ENCODE assay signal across 18 cellular contexts in genomic region chr2:241268306-241268705, GRCh38. TPM values are rescaled to one million over a fixed set of nuclear protein-coding genes. Genes with fewer than 3 reads are reported as not detected.
DNase-seq lines count a peak whose midpoint lies in the region; ATAC-seq and TF ChIP-seq lines count a peak whose summit lies in the region.
"Had no signal": no experiment of that assay in that cellular context is flagged by ENCODE, and none has a peak within 500 bp of the region (broad histone marks: within the 10 kb centered on the region; RNA-seq: fewer than 3 reads in every experiment).

No MANE protein-coding gene starts in this region.

- H3K79me1 ChIP-seq in trophoblast cell (ENCODE audit: low read length) = peaks cover 12% of the 10 kb centered on the region

- no peak overlapping the region for H4K12ac ChIP-seq in trophoblast cell (ENCODE audit: low read depth, low read length)

- no peak overlapping the region for H2BK5ac ChIP-seq in trophoblast cell (ENCODE audit: low read depth, low read length, poor library complexity)

- no peaks in the 10 kb centered on the region for H3K27me3 ChIP-seq in trophoblast cell (ENCODE audit: insufficient read depth, low read length)
- H3K27me3 ChIP-seq: breast epithelium had no signal

- H4K8ac ChIP-seq in trophoblast cell (ENCODE audit: low read depth, low read length) = no peak overlapping the region

- H3K4me3 ChIP-seq in fibroblast of pulmonary artery (replicated peaks; ENCODE audit: low read depth, low read length) (no peak overlapping the region), trophoblast cell (ENCODE audit: low read depth, low read length) (no peak overlapping the region)
- H3K4me3 ChIP-seq: breast epithelium had no signal

- H3K4me2 ChIP-seq in trophoblast cell (ENCODE audit: low read length) = no peak overlapping the region
- H3K4me2 ChIP-seq: KMS-11 had no signal

- H3K79me2 ChIP-seq in trophoblast cell (ENCODE audit: control insufficient read depth, insufficient read depth, low read length, poor library complexity) = peaks cover 28% of the 10 kb centered on the region

- H3K9me3 Mint-ChIP-seq in activated CD8-positive, alpha-beta memory T cell treated with anti-CD3 and anti-CD28 coated beads, Interleukin-2, amount 10 ng/mL, durations not matched to agents 7 days and 5 days (ENCODE audit: low read depth) = no peaks in the 10 kb centered on the region
- H3K9me3 Mint-ChIP-seq in WTC11 = no peaks in the 10 kb centered on the region
- H3K9me3 Mint-ChIP-seq: activated CD4-positive, alpha-beta T cell treated with anti-CD3 and anti-CD28 coated beads, Interleukin-2, amount 10 ng/mL, durations not matched to agents 7 days and 5 days had no signal

- peak overlapping the region; percentile 46 for H3K18ac ChIP-seq in trophoblast cell (ENCODE audit: low read length)

- WGBS in trophoblast cell (ENCODE audit: extremely low coverage, insufficient coverage, insufficient read length) = no CpG with 5 or more reads among the region's 7 CpGs

- H2AFZ ChIP-seq in trophoblast cell (ENCODE audit: insufficient read depth, low read length, poor library complexity) = no peak overlapping the region

- peaks cover 40 to 42% of the 10 kb centered on the region in 2 experiments for H3K36me3 ChIP-seq in trophoblast cell (ENCODE audit: control insufficient read depth in 1 of 2, insufficient read depth in 2 of 2, low read length in 2 of 2)
- H3K36me3 ChIP-seq: breast epithelium had no signal

- H2BK12ac ChIP-seq in trophoblast cell (ENCODE audit: low read length) = no peak overlapping the region

- H3K27ac ChIP-seq in trophoblast cell (ENCODE audit: low read depth, low read length) = no peak overlapping the region
- H3K27ac ChIP-seq: breast epithelium, KMS-11 had no signal

- no peaks in the 10 kb centered on the region for H3K27me3 Mint-ChIP-seq in activated CD8-positive, alpha-beta memory T cell treated with anti-CD3 and anti-CD28 coated beads, Interleukin-2, amount 10 ng/mL, durations not matched to agents 7 days and 5 days
- no peaks in the 10 kb centered on the region for H3K27me3 Mint-ChIP-seq in WTC11 (ENCODE audit: low read depth)
- H3K27me3 Mint-ChIP-seq: activated CD4-positive, alpha-beta T cell treated with anti-CD3 and anti-CD28 coated beads, Interleukin-2, amount 10 ng/mL, durations not matched to agents 7 days and 5 days; B cell had no signal

- peaks cover 16% of the 10 kb centered on the region for H3K36me3 Mint-ChIP-seq in activated CD8-positive, alpha-beta memory T cell treated with anti-CD3 and anti-CD28 coated beads, Interleukin-2, amount 10 ng/mL, durations not matched to agents 7 days and 5 days
- peaks cover 34% of the 10 kb centered on the region for H3K36me3 Mint-ChIP-seq in WTC11

- TF ChIP-seq CTCF in WTC11 (IDR thresholded peaks at IDR 0.05) (no peak), fibroblast of pulmonary artery (IDR thresholded peaks at IDR 0.05; ENCODE audit: low read length, missing control alignments) (no peak)

- CTCF ChIA-PET in activated CD8-positive, alpha-beta memory T cell treated with anti-CD3 and anti-CD28 coated beads, Interleukin-2, amount 10 ng/mL, durations not matched to agents 7 days and 5 days (lab: Charles Lee) = no interaction called here
- CTCF ChIA-PET in WTC11 (lab: Charles Lee) = interaction anchor here (1.2 kb wide), 1 partner anchor 124 kb away, joined by 3 read pairs; no protein-coding TSS in a partner anchor

- POLR2A ChIA-PET in WTC11 (lab: Charles Lee) = no interaction called here

- H4K91ac ChIP-seq in trophoblast cell (ENCODE audit: low read depth, low read length) = no peak overlapping the region

- no peak for ATAC-seq in activated CD8-positive, alpha-beta memory T cell treated with anti-CD3 and anti-CD28 coated beads, Interleukin-2, amount 10 ng/mL, durations not matched to agents 7 days and 5 days
- ATAC-seq in WTC11 (no peak), HG02588 (IDR thresholded peaks at IDR 0.05; ENCODE audit: unreplicated experiment) (no peak)
- ATAC-seq: right cardiac atrium had no signal

- no peak overlapping the region for H2AK5ac ChIP-seq in trophoblast cell (ENCODE audit: low read length)

- H2BK120ac ChIP-seq in trophoblast cell (ENCODE audit: insufficient read depth, low read length, poor library complexity) = no peak overlapping the region

- H3K9ac ChIP-seq in trophoblast cell (ENCODE audit: low read length) = no peak overlapping the region
- H3K9ac ChIP-seq: KMS-11 had no signal

- no peak overlapping the region for H3K23ac ChIP-seq in trophoblast cell (ENCODE audit: low read length)

- H3K27ac Mint-ChIP-seq in activated CD8-positive, alpha-beta memory T cell treated with anti-CD3 and anti-CD28 coated beads, Interleukin-2, amount 10 ng/mL, durations not matched to agents 7 days and 5 days = no peak overlapping the region
- peak overlapping the region; percentile 54; the same call in 1 of the 2 replicates for H3K27ac Mint-ChIP-seq in WTC11
- H3K27ac Mint-ChIP-seq: activated CD4-positive, alpha-beta T cell treated with anti-CD3 and anti-CD28 coated beads, Interleukin-2, amount 10 ng/mL, durations not matched to agents 7 days and 5 days; B cell had no signal

- H3K4ac ChIP-seq in trophoblast cell (ENCODE audit: low read depth, low read length) = peak overlapping the region; percentile 3

- no peak overlapping the region for H3K4me3 Mint-ChIP-seq in activated CD8-positive, alpha-beta memory T cell treated with anti-CD3 and anti-CD28 coated beads, Interleukin-2, amount 10 ng/mL, durations not matched to agents 7 days and 5 days
- H3K4me3 Mint-ChIP-seq in WTC11 = no peak overlapping the region
- H3K4me3 Mint-ChIP-seq: activated CD4-positive, alpha-beta T cell treated with anti-CD3 and anti-CD28 coated beads, Interleukin-2, amount 10 ng/mL, durations not matched to agents 7 days and 5 days had no signal

- peaks cover 22 to 34% of the 10 kb centered on the region in 2 experiments for H3K4me1 ChIP-seq in trophoblast cell (ENCODE audit: control insufficient read depth in 1 of 2, insufficient read depth in 2 of 2, low read length in 2 of 2)

- DNase-seq in activated CD8-positive, alpha-beta memory T cell treated with anti-CD3 and anti-CD28 coated beads for 24 hours = peak; percentile 35
- no peak for DNase-seq in activated CD8-positive, alpha-beta memory T cell treated with anti-CD3 and anti-CD28 coated beads, Interleukin-2, amount 10 ng/mL, durations not matched to agents 7 days and 5 days
- DNase-seq in WTC11 (ENCODE audit: low spot score) (no peak), fibroblast of pulmonary artery (ENCODE audit: low read depth) (peak; percentile 18), trophoblast cell (no peak), NOMO-1 treated with dmso at 0.1 percent for 144 hours (lab: John Stamatoyannopoulos, UW; ENCODE audit: unreplicated experiment) (no peak), NOMO-1 (lab: John Stamatoyannopoulos, UW; ENCODE audit: unreplicated experiment in 2 of 2) (no peak)
- DNase-seq: activated CD4-positive, alpha-beta T cell treated with anti-CD3 and anti-CD28 coated beads, Interleukin-2, amount 10 ng/mL, durations not matched to agents 7 days and 5 days; DMS79 treated with DMSO at 0.1 percent for 48 hours; NCI-H1694; NCI-H2171 treated with DMSO at 0.1 percent for 48 hours; NCI-H524 treated with DMSO at 0.1 percent for 48 hours; Right ventricle myocardium superior had no signal

- H3K14ac ChIP-seq in trophoblast cell (ENCODE audit: low read length) = no peak overlapping the region

- H3K4me1 Mint-ChIP-seq in activated CD8-positive, alpha-beta memory T cell treated with anti-CD3 and anti-CD28 coated beads, Interleukin-2, amount 10 ng/mL, durations not matched to agents 7 days and 5 days = peaks cover 27% of the 10 kb centered on the region
- H3K4me1 Mint-ChIP-seq in WTC11 = peaks cover 33% of the 10 kb centered on the region

- H3K9me3 ChIP-seq in trophoblast cell (ENCODE audit: insufficient read depth, low read depth, low read length) = no peaks in the 10 kb centered on the region
- H3K9me3 ChIP-seq: breast epithelium had no signal

TF ChIP-seq in WTC11, 78 proteins besides CTCF, POLR2A, EP300 and RAD21 (continues in another document):
- TF ChIP-seq, protein P1, sequence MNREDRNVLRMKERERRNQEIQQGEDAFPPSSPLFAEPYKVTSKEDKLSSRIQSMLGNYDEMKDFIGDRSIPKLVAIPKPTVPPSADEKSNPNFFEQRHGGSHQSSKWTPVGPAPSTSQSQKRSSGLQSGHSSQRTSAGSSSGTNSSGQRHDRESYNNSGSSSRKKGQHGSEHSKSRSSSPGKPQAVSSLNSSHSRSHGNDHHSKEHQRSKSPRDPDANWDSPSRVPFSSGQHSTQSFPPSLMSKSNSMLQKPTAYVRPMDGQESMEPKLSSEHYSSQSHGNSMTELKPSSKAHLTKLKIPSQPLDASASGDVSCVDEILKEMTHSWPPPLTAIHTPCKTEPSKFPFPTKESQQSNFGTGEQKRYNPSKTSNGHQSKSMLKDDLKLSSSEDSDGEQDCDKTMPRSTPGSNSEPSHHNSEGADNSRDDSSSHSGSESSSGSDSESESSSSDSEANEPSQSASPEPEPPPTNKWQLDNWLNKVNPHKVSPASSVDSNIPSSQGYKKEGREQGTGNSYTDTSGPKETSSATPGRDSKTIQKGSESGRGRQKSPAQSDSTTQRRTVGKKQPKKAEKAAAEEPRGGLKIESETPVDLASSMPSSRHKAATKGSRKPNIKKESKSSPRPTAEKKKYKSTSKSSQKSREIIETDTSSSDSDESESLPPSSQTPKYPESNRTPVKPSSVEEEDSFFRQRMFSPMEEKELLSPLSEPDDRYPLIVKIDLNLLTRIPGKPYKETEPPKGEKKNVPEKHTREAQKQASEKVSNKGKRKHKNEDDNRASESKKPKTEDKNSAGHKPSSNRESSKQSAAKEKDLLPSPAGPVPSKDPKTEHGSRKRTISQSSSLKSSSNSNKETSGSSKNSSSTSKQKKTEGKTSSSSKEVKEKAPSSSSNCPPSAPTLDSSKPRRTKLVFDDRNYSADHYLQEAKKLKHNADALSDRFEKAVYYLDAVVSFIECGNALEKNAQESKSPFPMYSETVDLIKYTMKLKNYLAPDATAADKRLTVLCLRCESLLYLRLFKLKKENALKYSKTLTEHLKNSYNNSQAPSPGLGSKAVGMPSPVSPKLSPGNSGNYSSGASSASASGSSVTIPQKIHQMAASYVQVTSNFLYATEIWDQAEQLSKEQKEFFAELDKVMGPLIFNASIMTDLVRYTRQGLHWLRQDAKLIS (CRISPR knock-in tag; IDR thresholded peaks at IDR 0.05; ENCODE audit: borderline replicate concordance) = no peak

RNA-seq across cellular contexts. Expression of gene HDLBP, which starts 47.2 kb away (rescaled TPM):
- total RNA-seq in activated CD8-positive, alpha-beta memory T cell treated with anti-CD3 and anti-CD28 coated beads, Interleukin-2, amount 10 ng/mL, durations not matched to agents 7 days and 5 days = 100 to 1,000 TPM; 176 to 232 TPM
- 330 to 368 TPM (median 346 TPM) in 3 replicates for total RNA-seq in WTC11 (2021)
- polyA plus RNA-seq in trophoblast cell (2013) = 771 and 822 TPM in 2 replicates

RNA-seq across cellular contexts. Expression of gene SEPTIN2, which starts 47.4 kb away (rescaled TPM):
- total RNA-seq in activated CD8-positive, alpha-beta memory T cell treated with anti-CD3 and anti-CD28 coated beads, Interleukin-2, amount 10 ng/mL, durations not matched to agents 7 days and 5 days = 100 to 1,000 TPM; 242 to 290 TPM
- total RNA-seq in WTC11 (2021) = 347 to 354 TPM (median 353 TPM) in 3 replicates
- polyA plus RNA-seq in trophoblast cell (2013) = 334 and 340 TPM in 2 replicates

Comparison
In these comparisons a context has a peak if more than half of its experiments do, and no peak if none do; other contexts are left out.
1. DNase-seq: peak in activated CD8-positive, alpha-beta memory T cell treated with anti-CD3 and anti-CD28 coated beads for 24 hours (single experiment) and fibroblast of pulmonary artery (single experiment); none in activated CD8-positive, alpha-beta memory T cell treated with anti-CD3 and anti-CD28 coated beads, Interleukin-2, amount 10 ng/mL, durations not matched to agents 7 days and 5 days (single experiment), WTC11 (single experiment), trophoblast cell (0 of 2), NOMO-1 treated with dmso at 0.1 percent for 144 hours (single experiment) and NOMO-1 (0 of 2).